Comparison of ENCODE assay signal across 9 cellular contexts in genomic region chr4:158782539-158783360, GRCh38. TPM values are rescaled to one million over a fixed set of nuclear protein-coding genes. Genes with fewer than 3 reads are reported as not detected.
A peak's percentile ranks its signal among the peaks of the same experiment; 100 is the strongest.
DNase-seq lines count a peak whose midpoint lies in the region; ATAC-seq and TF ChIP-seq lines count a peak whose summit lies in the region.
"Had no signal": no experiment of that assay in that cellular context is flagged by ENCODE, and none has a peak within 500 bp of the region (broad histone marks: within the 10 kb centered on the region; RNA-seq: fewer than 3 reads in every experiment).

No MANE protein-coding gene starts in this region.

- H3K27me3 Mint-ChIP-seq in Calu3 (ENCODE audit: unreplicated experiment) (no peaks in the 10 kb centered on the region), WTC11 (ENCODE audit: low read depth) (no peaks in the 10 kb centered on the region)
- peaks cover 0 to 2% of the 10 kb centered on the region in 2 donors for H3K27me3 Mint-ChIP-seq in CD8-positive, alpha-beta memory T cell

- peak; percentile 21 to 44 for TF ChIP-seq RAD21 in liver (IDR thresholded peaks at IDR 0.05)

- POLR2A ChIA-PET in HEK293 (lab: Yijun Ruan, JAX), result no interaction called here
- POLR2A ChIA-PET in WTC11 (lab: Charles Lee), result no interaction called here
- POLR2A ChIA-PET in CD8-positive, alpha-beta memory T cell (lab: Charles Lee), result no interaction called here

- H3K36me3 ChIP-seq in HEK293 (ENCODE audit: control insufficient read depth in 2 of 2, insufficient read depth in 1 of 2, low read length in 2 of 2) (no peaks in the 10 kb centered on the region), liver (ENCODE audit: control insufficient read depth in 4 of 4, insufficient read depth in 3 of 4, low read depth in 1 of 4, low read length in 3 of 4) (no peaks in the 10 kb centered on the region), testis (ENCODE audit: low read depth, missing control alignments) (no peaks in the 10 kb centered on the region)
- H3K36me3 ChIP-seq in CD8-positive, alpha-beta memory T cell (ENCODE audit: insufficient read depth, low read length), result no peaks in the 10 kb centered on the region

- intact Hi-C loops in Calu3 (cut with micrococcal nuclease; ENCODE audit: unreplicated experiment), result no loop called here
- intact Hi-C loops in testis (cut with DNase I; ENCODE audit: low total_unique reads), result no loop called here

- H3K4me1 ChIP-seq in HEK293 (ENCODE audit: control insufficient read depth, insufficient read depth, low read length) (peaks cover 47% of the 10 kb centered on the region), liver (ENCODE audit: control insufficient read depth in 4 of 4, insufficient read depth in 4 of 4, low read length in 3 of 4) (peaks cover 13 to 73% (median 58%) of the 10 kb centered on the region in 4 donors), testis (peaks cover 9% of the 10 kb centered on the region)
- H3K4me1 ChIP-seq in CD8-positive, alpha-beta memory T cell (ENCODE audit: insufficient read depth, low read length), result peaks cover 10% of the 10 kb centered on the region

- TF ChIP-seq POLR2A in testis (IDR thresholded peaks at IDR 0.05), result no peak

- no peaks in the 10 kb centered on the region for H3K9me3 ChIP-seq in HEK293 (ENCODE audit: control insufficient read depth, insufficient read depth, low read depth, low read length)
- no peaks in the 10 kb centered on the region for H3K9me3 ChIP-seq in liver (ENCODE audit: control insufficient read depth in 4 of 4, low read length in 3 of 4)
- no peaks in the 10 kb centered on the region for H3K9me3 ChIP-seq in testis
- H3K9me3 ChIP-seq in CD8-positive, alpha-beta memory T cell (ENCODE audit: low read length), result no peaks in the 10 kb centered on the region

- H3K27ac Mint-ChIP-seq in Calu3 (ENCODE audit: unreplicated experiment) (no peak overlapping the region), WTC11 (0 out of 2 replicates have a peak overlapping the region, but pooled peaks have one; percentile 23)
- H3K27ac Mint-ChIP-seq in CD8-positive, alpha-beta memory T cell, result no peak overlapping the region

- BruUV-seq in Calu3 (replicated peaks; lab: Mats Ljungman, UMichigan), result no TSS peak

- TF ChIP-seq CTCF in Calu3 (IDR thresholded peaks at IDR 0.05; ENCODE audit: unreplicated experiment), result no peak
- no peak for TF ChIP-seq CTCF in HEK293 (tag by site-specific recombination; IDR thresholded peaks at IDR 0.05)
- TF ChIP-seq CTCF in WTC11 (IDR thresholded peaks at IDR 0.05), result no peak
- TF ChIP-seq CTCF in liver (IDR thresholded peaks at IDR 0.05; ENCODE audit: low read depth, low read length, missing input control), result no peak
- TF ChIP-seq CTCF in testis (IDR thresholded peaks at IDR 0.05), result no peak

- peaks cover 48% of the 10 kb centered on the region for H3K4me1 Mint-ChIP-seq in Calu3 (ENCODE audit: low read depth, unreplicated experiment)
- H3K4me1 Mint-ChIP-seq in WTC11, result peaks cover 36% of the 10 kb centered on the region
- H3K4me1 Mint-ChIP-seq in CD8-positive, alpha-beta memory T cell, result peaks cover 7 to 41% (median 27%) of the 10 kb centered on the region in 3 donors

- peak overlapping the region; percentile 61 for H3K27ac ChIP-seq in HEK293 (ENCODE audit: extremely low read depth, low read depth, low read length)
- H3K27ac ChIP-seq in liver (ENCODE audit: low read depth in 1 of 2, low read length in 2 of 2), result peak overlapping the region; percentile 52 to 65
- H3K27ac ChIP-seq in testis, result no peak overlapping the region
- H3K27ac ChIP-seq in CD8-positive, alpha-beta memory T cell (ENCODE audit: low read depth, low read length), result no peak overlapping the region

- no peak overlapping the region for H3K4me3 ChIP-seq in HEK293 (ENCODE audit: low read depth, low read length)
- H3K4me3 ChIP-seq in liver (ENCODE audit: low read depth in 1 of 3, low read length in 3 of 3), result no peak overlapping the region
- H3K4me3 ChIP-seq in testis, result no peak overlapping the region
- no peak overlapping the region for H3K4me3 ChIP-seq in CD8-positive, alpha-beta memory T cell (ENCODE audit: low read length)

- no peak overlapping the region for H3K9ac ChIP-seq in liver (ENCODE audit: low read depth in 1 of 2, low read length in 2 of 2)

- H3K27me3 ChIP-seq in liver (ENCODE audit: control insufficient read depth in 4 of 4, insufficient read depth in 4 of 4, low read length in 3 of 4), result no peaks in the 10 kb centered on the region
- no peaks in the 10 kb centered on the region for H3K27me3 ChIP-seq in testis
- no peaks in the 10 kb centered on the region for H3K27me3 ChIP-seq in CD8-positive, alpha-beta memory T cell (ENCODE audit: insufficient read depth, low read length, poor library complexity, severe bottlenecking)

- H3K4me3 Mint-ChIP-seq in Calu3 (ENCODE audit: low read depth, unreplicated experiment) (peak overlapping the region; percentile 38), WTC11 (no peak overlapping the region)
- no peak overlapping the region for H3K4me3 Mint-ChIP-seq in CD8-positive, alpha-beta memory T cell

- WGBS in liver, result 29% methylated on average over 4 of the region's 4 CpGs
- 60 to 68% methylated on average over 4 of the region's 4 CpGs for WGBS in testis, 2 donors

- DNase-seq in Calu3 (no peak), WTC11 (ENCODE audit: low spot score) (no peak), NOMO-1 (lab: John Stamatoyannopoulos, UW; ENCODE audit: unreplicated experiment in 2 of 2) (no peak), NCI-H345 treated with DMSO at 0.1 percent for 48 hours (lab: John Stamatoyannopoulos, UW; ENCODE audit: unreplicated experiment) (no peak), testis (no peak)
- DNase-seq in CD8-positive, alpha-beta memory T cell, result no peak
- DNase-seq: DND-41 had no signal

- CTCF ChIA-PET in Calu3 (lab: Charles Lee) (interaction anchor here (0.5 to 1.6 kb wide), 4 partner anchors 17 to 465 kb away, joined by 3 to 7 read pairs (median 4); no protein-coding TSS in a partner anchor), HEK293 (lab: Yijun Ruan, JAX) (interaction anchor here (0.6 to 1.9 kb wide), 4 partner anchors 14 to 1951 kb away, joined by 3 to 5 read pairs (median 4); partner anchors contain the start of gene FNIP2), WTC11 (lab: Charles Lee) (interaction anchor here (1.3 kb wide), 2 partner anchors 53 to 69 kb away, joined by 3 to 10 read pairs; no protein-coding TSS in a partner anchor)
- CTCF ChIA-PET in CD8-positive, alpha-beta memory T cell (lab: Charles Lee), result interaction anchor here (0.8 to 1.3 kb wide), 3 partner anchors 13 to 420 kb away, joined by 3 to 6 read pairs (median 3); no protein-coding TSS in a partner anchor

- ATAC-seq in WTC11, result no peak

- H3K36me3 Mint-ChIP-seq in Calu3 (ENCODE audit: insufficient read depth, unreplicated experiment), result no peaks in the 10 kb centered on the region
- H3K36me3 Mint-ChIP-seq in WTC11, result no peaks in the 10 kb centered on the region
- H3K36me3 Mint-ChIP-seq in CD8-positive, alpha-beta memory T cell, result peaks cover 0 to 1% (median 0%) of the 10 kb centered on the region in 3 donors

- no peaks in the 10 kb centered on the region for H3K9me3 Mint-ChIP-seq in Calu3 (ENCODE audit: low read depth, unreplicated experiment)
- no peaks in the 10 kb centered on the region for H3K9me3 Mint-ChIP-seq in WTC11
- no peaks in the 10 kb centered on the region for H3K9me3 Mint-ChIP-seq in CD8-positive, alpha-beta memory T cell

TF ChIP-seq in HEK293, 187 proteins besides CTCF, POLR2A, EP300 and RAD21 (continues in another document):
- TF ChIP-seq ZFP37 (tag by site-specific recombination; IDR thresholded peaks at IDR 0.05) (no peak), ZNF366 (tag by site-specific recombination; conservative IDR thresholded peaks at IDR 0.05) (no peak), ZNF157 (tag by site-specific recombination; IDR thresholded peaks at IDR 0.05) (no peak), ZNF10 (tag by site-specific recombination; IDR thresholded peaks at IDR 0.05) (peak; percentile 82), ZNF76 (tag by site-specific recombination; IDR thresholded peaks at IDR 0.05; ENCODE audit: borderline replicate concordance, low read depth) (no peak)

TF ChIP-seq in WTC11, 78 proteins besides CTCF, POLR2A, EP300 and RAD21:
- TF ChIP-seq RORB (CRISPR knock-in tag; IDR thresholded peaks at IDR 0.05), result no peak
- no peak for TF ChIP-seq GTF2I (CRISPR knock-in tag; conservative IDR thresholded peaks at IDR 0.05)
- TF ChIP-seq GABPB1 (CRISPR knock-in tag; IDR thresholded peaks at IDR 0.05), result no peak
- no peak for TF ChIP-seq MYBL2 (CRISPR knock-in tag; IDR thresholded peaks at IDR 0.05)

TF ChIP-seq in liver, 16 proteins besides CTCF, POLR2A, EP300 and RAD21 (continues in another document):
- TF ChIP-seq ATF3 (IDR thresholded peaks at IDR 0.05), result no peak
- TF ChIP-seq GABPA (IDR thresholded peaks at IDR 0.05 in 1 of 2, conservative IDR thresholded peaks at IDR 0.05 in 1 of 2), result peak in 1 of 2 donors; percentile 20
- peak; percentile 88 for TF ChIP-seq HNF4G (IDR thresholded peaks at IDR 0.05)
- no peak for TF ChIP-seq NR2F2 (IDR thresholded peaks at IDR 0.05)
- peak; percentile 76 for TF ChIP-seq YY1 (IDR thresholded peaks at IDR 0.05)
- TF ChIP-seq RXRA (IDR thresholded peaks at IDR 0.05), result peak; percentile 70 to 82
- peak; percentile 57 to 70 for TF ChIP-seq JUND (IDR thresholded peaks at IDR 0.05)
- no peak for TF ChIP-seq TAF1 (conservative IDR thresholded peaks at IDR 0.05)
- peak; percentile 76 for TF ChIP-seq FOXA2 (IDR thresholded peaks at IDR 0.05)
- peak; percentile 79 for TF ChIP-seq MAX (IDR thresholded peaks at IDR 0.05)
- peak in 1 of 2 donors; percentile 16 for TF ChIP-seq EGR1 (IDR thresholded peaks at IDR 0.05; ENCODE audit: low read depth in 2 of 2)
- TF ChIP-seq FOXA1 (IDR thresholded peaks at IDR 0.05), result peak; percentile 86

RNA-seq across cellular contexts. Expression of gene FNIP2, which starts 13.9 kb away (rescaled TPM):
- total RNA-seq in Calu3 (2022) (35.3 and 38.7 TPM in 2 replicates), WTC11 (2021) (8.2 to 10.2 TPM (median 8.6 TPM) in 3 replicates), liver (10 to 100 TPM; 36.7 to 88.7 TPM), testis (10 to 100 TPM; 25.0 to 28.4 TPM)
- polyA plus RNA-seq in liver (10 to 100 TPM in 1 of 2 donors, 1 to 10 TPM in 1; 8.8 to 10.3 TPM), testis (ENCODE audit: insufficient read depth, low read depth, low replicate concordance) (23.5 TPM)
- total RNA-seq in CD8-positive, alpha-beta memory T cell, result 10 to 100 TPM; 11.7 to 13.3 TPM
- 5.1 TPM for polyA plus RNA-seq in CD8-positive, alpha-beta memory T cell

RNA-seq across cellular contexts. Expression of gene PPID, which starts 59.6 kb away (rescaled TPM):
- total RNA-seq in Calu3 (2022) (32.4 and 34.4 TPM in 2 replicates), WTC11 (2021) (38.3 to 40.5 TPM (median 40.3 TPM) in 3 replicates), liver (10 to 100 TPM; 14.8 to 16.7 TPM), testis (10 to 100 TPM; 25.1 to 27.5 TPM)
- polyA plus RNA-seq in liver (10 to 100 TPM; 15.1 to 53.6 TPM), testis (ENCODE audit: insufficient read depth, low read depth, low replicate concordance) (43.7 TPM)
- total RNA-seq in CD8-positive, alpha-beta memory T cell, result 10 to 100 TPM; 58.9 to 66.8 TPM
- 61.2 TPM for polyA plus RNA-seq in CD8-positive, alpha-beta memory T cell

Comparison
In these comparisons a context has a peak if more than half of its experiments do, and no peak if none do; other contexts are left out.
1. H3K27ac ChIP-seq: peak in HEK293 (single experiment) and liver (2 of 2); none in testis (0 of 2) and CD8-positive, alpha-beta memory T cell (single experiment).